Comparison of ENCODE assay signal across 8 cellular contexts in the genomic region with DNA sequence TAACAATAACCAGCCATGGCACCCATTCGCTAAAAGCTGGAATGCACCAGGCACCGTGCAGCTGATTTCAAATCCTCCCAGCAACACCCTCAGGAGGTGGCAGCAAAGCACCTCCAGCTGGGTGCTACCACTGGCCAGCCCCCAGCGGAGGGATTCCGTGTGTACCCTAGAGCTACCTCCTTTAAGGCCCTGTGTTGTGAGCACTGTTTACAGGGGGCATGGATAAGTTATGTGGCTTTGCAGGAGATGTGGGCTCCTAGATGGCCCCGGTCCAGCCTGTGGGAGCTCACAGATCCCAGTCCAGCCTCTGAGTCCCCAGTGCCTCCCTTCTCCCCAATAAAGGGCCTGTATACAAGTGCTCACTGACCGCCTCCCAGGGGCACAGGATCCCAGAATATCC. TPM values are rescaled to one million over a fixed set of nuclear protein-coding genes. Genes with fewer than 3 reads are reported as not detected.
DNase-seq lines count a peak whose midpoint lies in the region; ATAC-seq and TF ChIP-seq lines count a peak whose summit lies in the region.

No MANE protein-coding gene starts in this region.

- ATAC-seq in GM19023 (IDR thresholded peaks at IDR 0.05; ENCODE audit: unreplicated experiment), result peak; percentile 53
- ATAC-seq in HG03280 (IDR thresholded peaks at IDR 0.05; ENCODE audit: unreplicated experiment), result peak; percentile 43
- peak; percentile 72 to 75 for ATAC-seq in lower lobe of right lung
- ATAC-seq in stimulated activated effector memory CD8-positive, alpha-beta T cell treated with anti-CD3 and anti-CD28 coated beads, Interleukin-12 subunit alpha, Interleukin-12 subunit beta, amount 100 ng/mL, for 72 hours, result peak; percentile 71

- intact Hi-C loops in ascending aorta (cut with DNase I) (no loop called here), lower lobe of right lung (cut with DNase I) (no loop called here), Caco-2 (cut with micrococcal nuclease; ENCODE audit: unreplicated experiment) (loop anchor here (2.0 kb wide), 1 partner anchor 54 kb away; no protein-coding TSS in a partner anchor)

- H3K36me3 Mint-ChIP-seq in stimulated activated effector memory CD8-positive, alpha-beta T cell treated with anti-CD3 and anti-CD28 coated beads, Interleukin-12 subunit alpha, Interleukin-12 subunit beta, amount 100 ng/mL, for 72 hours, result peaks cover 57% of the 10 kb centered on the region
- H3K36me3 Mint-ChIP-seq in Caco-2 (ENCODE audit: insufficient read depth, unreplicated experiment), result peaks cover 55% of the 10 kb centered on the region

- POLR2A ChIA-PET in Caco-2 (lab: Charles Lee), result interaction anchor here (0.7 kb wide), 1 partner anchor 26 kb away, joined by 3 read pairs; no protein-coding TSS in a partner anchor

- H3K9me3 ChIP-seq in ascending aorta, result no peaks in the 10 kb centered on the region
- no peaks in the 10 kb centered on the region for H3K9me3 ChIP-seq in lower lobe of right lung
- no peaks in the 10 kb centered on the region for H3K9me3 ChIP-seq in Caco-2

- peaks cover 4 to 20% of the 10 kb centered on the region in 2 donors for H3K4me1 ChIP-seq in ascending aorta
- H3K4me1 ChIP-seq in lower lobe of right lung, result peaks cover 34% of the 10 kb centered on the region
- H3K4me1 ChIP-seq in Caco-2, result peaks cover 5% of the 10 kb centered on the region

- no TSS peak for BruUV-seq in Caco-2 (replicated peaks; lab: Mats Ljungman, UMichigan)

- DNase-seq in AG09309 (ENCODE audit: low read depth), result no peak
- DNase-seq in T-helper 1 cell, result peak; percentile 35 to 85 (median 48)
- DNase-seq in ascending aorta (ENCODE audit: low spot score in 2 of 2), result no peak
- DNase-seq in lower lobe of right lung, result peak; percentile 78
- peak; percentile 40 to 78 for DNase-seq in stimulated activated effector memory CD8-positive, alpha-beta T cell treated with anti-CD3 and anti-CD28 coated beads, Interleukin-12 subunit alpha, Interleukin-12 subunit beta, amount 100 ng/mL, for 72 hours (ENCODE audit: low spot score in 2 of 2)
- no peak for DNase-seq in Caco-2

- peak overlapping the region; percentile 77 for H3K4me3 Mint-ChIP-seq in stimulated activated effector memory CD8-positive, alpha-beta T cell treated with anti-CD3 and anti-CD28 coated beads, Interleukin-12 subunit alpha, Interleukin-12 subunit beta, amount 100 ng/mL, for 72 hours
- no peak overlapping the region for H3K4me3 Mint-ChIP-seq in Caco-2 (ENCODE audit: unreplicated experiment)

- H3K4me1 Mint-ChIP-seq in stimulated activated effector memory CD8-positive, alpha-beta T cell treated with anti-CD3 and anti-CD28 coated beads, Interleukin-12 subunit alpha, Interleukin-12 subunit beta, amount 100 ng/mL, for 72 hours, result peaks cover 33% of the 10 kb centered on the region
- H3K4me1 Mint-ChIP-seq in Caco-2 (ENCODE audit: low read depth, unreplicated experiment), result peaks cover 6% of the 10 kb centered on the region

- peak overlapping the region; percentile 98 for H3K27ac Mint-ChIP-seq in stimulated activated effector memory CD8-positive, alpha-beta T cell treated with anti-CD3 and anti-CD28 coated beads, Interleukin-12 subunit alpha, Interleukin-12 subunit beta, amount 100 ng/mL, for 72 hours
- H3K27ac Mint-ChIP-seq in Caco-2 (ENCODE audit: unreplicated experiment), result no peak overlapping the region

- H3K4me3 ChIP-seq in AG09309 (ENCODE audit: control insufficient read depth, low read depth, low read length) (peak overlapping the region; percentile 47), ascending aorta (peak overlapping the region; percentile 31 to 53), lower lobe of right lung (peak overlapping the region; percentile 71), Caco-2 (ENCODE audit: low read depth, low read length) (no peak overlapping the region)

- peaks cover 25 to 37% of the 10 kb centered on the region in 2 donors for H3K36me3 ChIP-seq in ascending aorta
- H3K36me3 ChIP-seq in lower lobe of right lung, result peaks cover 37% of the 10 kb centered on the region
- peaks cover 3% of the 10 kb centered on the region; the same call in 1 of the 2 replicates for H3K36me3 ChIP-seq in Caco-2 (ENCODE audit: control insufficient read depth, insufficient read depth, low read length)

- no peaks in the 10 kb centered on the region for H3K27me3 ChIP-seq in ascending aorta
- no peaks in the 10 kb centered on the region for H3K27me3 ChIP-seq in lower lobe of right lung (ENCODE audit: low read depth)
- no peaks in the 10 kb centered on the region for H3K27me3 ChIP-seq in Caco-2 (replicated peaks; ENCODE audit: control insufficient read depth, insufficient read depth, low read length)

- no peaks in the 10 kb centered on the region for H3K27me3 Mint-ChIP-seq in Caco-2 (ENCODE audit: insufficient read depth, unreplicated experiment)

- no peaks in the 10 kb centered on the region for H3K9me3 Mint-ChIP-seq in stimulated activated effector memory CD8-positive, alpha-beta T cell treated with anti-CD3 and anti-CD28 coated beads, Interleukin-12 subunit alpha, Interleukin-12 subunit beta, amount 100 ng/mL, for 72 hours
- H3K9me3 Mint-ChIP-seq in Caco-2 (ENCODE audit: unreplicated experiment), result no peaks in the 10 kb centered on the region

- CTCF ChIA-PET in Caco-2 (lab: Charles Lee), result interaction anchor here (1.0 to 1.3 kb wide), 2 partner anchors 29 to 54 kb away, joined by 5 to 7 read pairs; no protein-coding TSS in a partner anchor

- TF ChIP-seq CTCF in AG09309 (IDR thresholded peaks at IDR 0.05; ENCODE audit: control insufficient read depth, insufficient read depth, low read depth, low read length, missing control alignments) (peak; percentile 15), ascending aorta (IDR thresholded peaks at IDR 0.05) (peak in 1 of 3 experiments; percentile 42), lower lobe of right lung (IDR thresholded peaks at IDR 0.05) (peak; percentile 40), Caco-2 (IDR thresholded peaks at IDR 0.05; ENCODE audit: insufficient read depth in 1 of 2, low read depth in 1 of 2, low read length in 1 of 2, severe bottlenecking in 1 of 2, unreplicated experiment in 1 of 2) (no peak)

- H3K27ac ChIP-seq in ascending aorta (peak overlapping the region; percentile 64 to 75), lower lobe of right lung (peak overlapping the region; percentile 90)

RNA-seq across cellular contexts. Expression of gene TNRC18, which starts 27.1 kb away (rescaled TPM):
- total RNA-seq in ascending aorta, result 240 TPM
- total RNA-seq in lower lobe of right lung, result 104 TPM
- total RNA-seq in Caco-2 (2022), result 73.7 and 75.6 TPM in 2 replicates

Comparison
In these comparisons a context has a peak if more than half of its experiments do, and no peak if none do; other contexts are left out.
1. DNase-seq: peak in T-helper 1 cell (5 of 5), lower lobe of right lung (single experiment) and stimulated activated effector memory CD8-positive, alpha-beta T cell treated with anti-CD3 and anti-CD28 coated beads, Interleukin-12 subunit alpha, Interleukin-12 subunit beta, amount 100 ng/mL, for 72 hours (2 of 2); none in AG09309 (single experiment), ascending aorta (0 of 2) and Caco-2 (0 of 2).
2. CTCF ChIP-seq: peak in AG09309 (single experiment) and lower lobe of right lung (single experiment); none in Caco-2 (0 of 2).
3. Peak in every context shown above with its lines, with median percentiles within 50 percentile points of each other: ATAC-seq.